ENCODE assay signal across 9 cellular contexts in genomic region chr11:9838961-9839360, GRCh38.
DNase-seq lines count a peak whose midpoint lies in the region; ATAC-seq and TF ChIP-seq lines count a peak whose summit lies in the region.
"Had no signal": no experiment of that assay in that cellular context is flagged by ENCODE, and none has a peak within 500 bp of the region (broad histone marks: within the 10 kb centered on the region; RNA-seq: fewer than 3 reads in every experiment).

No MANE protein-coding gene starts in this region.

- TF ChIP-seq CTCF in GM13977 (IDR thresholded peaks at IDR 0.05; ENCODE audit: extremely low read depth, insufficient read depth, missing control alignments) (no peak), foreskin keratinocyte (conservative IDR thresholded peaks at IDR 0.05) (no peak), gastroesophageal sphincter (IDR thresholded peaks at IDR 0.05) (no peak)

- H3K27me3 ChIP-seq in foreskin keratinocyte (no peaks in the 10 kb centered on the region), gastroesophageal sphincter (no peaks in the 10 kb centered on the region)
- H3K27me3 ChIP-seq: cardiac muscle cell had no signal

- no peak overlapping the region for H3K4me3 ChIP-seq in gastroesophageal sphincter
- H3K4me3 ChIP-seq: cardiac muscle cell had no signal

- TF ChIP-seq POLR2A in gastroesophageal sphincter (IDR thresholded peaks at IDR 0.05): no peak

- DNase-seq in GM13977 (ENCODE audit: low spot score) (peak; percentile 27), foreskin keratinocyte (peak; percentile 84 to 91), NCI-H774 (lab: John Stamatoyannopoulos, UW) (no peak), SHP77 treated with DMSO at 0.1 percent for 48 hours (lab: John Stamatoyannopoulos, UW) (no peak), dedifferentiated amniotic fluid mesenchymal stem cell (ENCODE audit: extremely low spot score) (no peak)

- no peaks in the 10 kb centered on the region for H3K9me3 ChIP-seq in gastroesophageal sphincter

- peak; percentile 68 for ATAC-seq in GM21576 (IDR thresholded peaks at IDR 0.05; ENCODE audit: unreplicated experiment)
- peak; percentile 55 for ATAC-seq in HG03521 (IDR thresholded peaks at IDR 0.05; ENCODE audit: unreplicated experiment)
- peak; percentile 67 for ATAC-seq in foreskin keratinocyte
- no peak for ATAC-seq in gastroesophageal sphincter

- 90 to 100% methylated on average over 2 of the region's 2 CpGs for WGBS in gastroesophageal sphincter (ENCODE audit: low coverage in 1 of 2), 2 donors

- H3K36me3 ChIP-seq in gastroesophageal sphincter: peaks cover 0 to 38% of the 10 kb centered on the region in 2 donors

- H3K4me1 ChIP-seq in foreskin keratinocyte (peaks cover 40% of the 10 kb centered on the region), gastroesophageal sphincter (no peaks in the 10 kb centered on the region)

- TF ChIP-seq EP300 in gastroesophageal sphincter (IDR thresholded peaks at IDR 0.05): no peak

- peak overlapping the region; percentile 20 for H3K27ac ChIP-seq in foreskin keratinocyte
- no peak overlapping the region for H3K27ac ChIP-seq in gastroesophageal sphincter
- H3K27ac ChIP-seq: cardiac muscle cell had no signal

- in situ Hi-C loops in GM13977 (cut with MboI; ENCODE audit: low pct_unique_long_range_greater_than_20kb, low sequenced_read_pairs, unreplicated experiment): no loop called here

Comparison
In these comparisons a context has a peak if more than half of its experiments do, and no peak if none do; other contexts are left out.
1. DNase-seq: peak in GM13977 (single experiment) and foreskin keratinocyte (2 of 2); none in NCI-H774 (single experiment), SHP77 treated with DMSO at 0.1 percent for 48 hours (single experiment) and dedifferentiated amniotic fluid mesenchymal stem cell (single experiment).